5 cellular contexts compared by ENCODE assay signal in genomic region chr21:43522495-43523131, GRCh38.
DNase-seq lines count a peak whose midpoint lies in the region; ATAC-seq, FAIRE-seq and TF ChIP-seq lines count a peak whose summit lies in the region.
"Not testable (repeated sequence)": the region's sequence is repeated elsewhere in the genome, so short reads cannot be mapped to it uniquely, and the experiment has no call there.

No MANE protein-coding gene starts in this region.

- intact Hi-C loops in left lung (cut with DNase I); upper lobe of right lung (cut with DNase I): not testable (repeated sequence)

- H3K27me3 ChIP-seq in keratinocyte (ENCODE audit: control insufficient read depth, extremely low read depth, insufficient read depth, low read length); left lung; upper lobe of right lung: not testable (repeated sequence)

- not testable (repeated sequence) for H3K9ac ChIP-seq in keratinocyte (ENCODE audit: control insufficient read depth, extremely low read depth, insufficient read depth, low read length)

- peak; percentile 43 for ATAC-seq in esophagus mucosa
- ATAC-seq in left lung: peak; percentile 82
- ATAC-seq in upper lobe of right lung: peak; percentile 87

- FAIRE-seq in RCC 7860 (lab: Jason Lieb, UNC) (peak; percentile 30), keratinocyte (lab: Jason Lieb, UNC) (peak; percentile 82)

- TF ChIP-seq CTCF in keratinocyte (optimal IDR thresholded peaks at IDR 0.05 in 1 of 3, IDR thresholded peaks at IDR 0.05 in 1 of 3, conservative IDR thresholded peaks at IDR 0.05 in 1 of 3; ENCODE audit: extremely low read depth in 1 of 3, insufficient read depth in 2 of 3, low read length in 3 of 3); left lung (IDR thresholded peaks at IDR 0.05); upper lobe of right lung (IDR thresholded peaks at IDR 0.05): not testable (repeated sequence)

- not testable (repeated sequence) for H3K4me3 ChIP-seq in keratinocyte (ENCODE audit: control insufficient read depth in 2 of 3, extremely low read depth in 1 of 3, insufficient read depth in 2 of 3, low read depth in 1 of 3, low read length in 3 of 3); left lung; upper lobe of right lung

- not testable (repeated sequence) for DNase-seq in RCC 7860 (ENCODE audit: low spot score); keratinocyte (ENCODE audit: low read depth, low spot score); left lung; upper lobe of right lung

- not testable (repeated sequence) for H2AFZ ChIP-seq in keratinocyte (ENCODE audit: control insufficient read depth, low read length)

- not testable (repeated sequence) for H3K79me2 ChIP-seq in keratinocyte (ENCODE audit: control insufficient read depth, insufficient read depth, low read length)

- H3K4me2 ChIP-seq in keratinocyte (ENCODE audit: control insufficient read depth, extremely low read depth, insufficient read depth, low read depth, low read length): not testable (repeated sequence)

- dilution Hi-C loops in keratinocyte (cut with MboI; ENCODE audit: extremely low pct_ligation_motif_present, low sequenced_read_pairs): not testable (repeated sequence)

- H3K27ac ChIP-seq in keratinocyte (ENCODE audit: control insufficient read depth, insufficient read depth, low read length); left lung; upper lobe of right lung: not testable (repeated sequence)

- not testable (repeated sequence) for H3K36me3 ChIP-seq in keratinocyte (ENCODE audit: control insufficient read depth in 2 of 2, extremely low read depth in 1 of 2, insufficient read depth in 2 of 2, low read length in 2 of 2); left lung; upper lobe of right lung

- H3K9me1 ChIP-seq in keratinocyte (ENCODE audit: control insufficient read depth, extremely low read depth, insufficient read depth, low read length): not testable (repeated sequence)

- H3K4me1 ChIP-seq in keratinocyte (ENCODE audit: control insufficient read depth, extremely low read depth, insufficient read depth, low read length); left lung; upper lobe of right lung: not testable (repeated sequence)

- H4K20me1 ChIP-seq in keratinocyte (ENCODE audit: control insufficient read depth, extremely low read depth, insufficient read depth, low read length): not testable (repeated sequence)

- not testable (repeated sequence) for H3K9me3 ChIP-seq in keratinocyte (ENCODE audit: control insufficient read depth, low read depth, low read length); left lung; upper lobe of right lung
